In genomic region chr1:235367000-235367908, GRCh38 we compare ENCODE assay signal across 8 cellular contexts. TPM values are rescaled to one million over a fixed set of nuclear protein-coding genes. Genes with fewer than 3 reads are reported as not detected.
A peak's percentile ranks its signal among the peaks of the same experiment; 100 is the strongest.
DNase-seq lines count a peak whose midpoint lies in the region; ATAC-seq and TF ChIP-seq lines count a peak whose summit lies in the region.

Gene TBCE, plus strand, starts transcription at chr1:235367427. Its CDS starts 12,623 bp downstream, at chr1:235380050.

- DNase-seq in COLO668 (lab: John Stamatoyannopoulos, UW; ENCODE audit: unreplicated experiment) (peak; percentile 99), GM20000 (ENCODE audit: low spot score) (peak; percentile 94), HT-29 (ENCODE audit: low spot score) (peak; percentile 98), NOMO-1 treated with dmso at 0.1 percent for 144 hours (lab: John Stamatoyannopoulos, UW; ENCODE audit: unreplicated experiment) (peak; percentile 96), medulla oblongata (ENCODE audit: extremely low spot score) (peak; percentile 98)
- DNase-seq in activated CD8-positive, alpha-beta memory T cell treated with anti-CD3 and anti-CD28 coated beads for 48 hours (ENCODE audit: low read depth in 2 of 3, low spot score in 2 of 3), result peak; percentile 65 to 78 (median 67)
- peak; percentile 72 to 74 (median 73) for DNase-seq in effector memory CD8-positive, alpha-beta T cell
- DNase-seq in stimulated activated CD8-positive, alpha-beta memory T cell treated with anti-CD3 and anti-CD28 coated beads, Interleukin-12 subunit alpha, Interleukin-12 subunit beta, amount 100 ng/mL, for 1 hour (ENCODE audit: low read depth), result peak; percentile 71

- peaks cover 17 to 28% of the 10 kb centered on the region in 2 donors for H3K4me1 Mint-ChIP-seq in effector memory CD8-positive, alpha-beta T cell (ENCODE audit: low read depth in 2 of 2)

- no peaks in the 10 kb centered on the region for H3K9me3 Mint-ChIP-seq in effector memory CD8-positive, alpha-beta T cell

- H3K36me3 Mint-ChIP-seq in effector memory CD8-positive, alpha-beta T cell (ENCODE audit: insufficient read depth), result peaks cover 2% of the 10 kb centered on the region

- H3K27me3 Mint-ChIP-seq in effector memory CD8-positive, alpha-beta T cell, result no peaks in the 10 kb centered on the region

- peak within 1 kb of the TSS; percentile 94 for H3K27ac Mint-ChIP-seq in effector memory CD8-positive, alpha-beta T cell

- no peak for TF ChIP-seq CTCF in GM20000 (IDR thresholded peaks at IDR 0.05; ENCODE audit: extremely low read depth, missing control alignments)

- H3K4me3 Mint-ChIP-seq in effector memory CD8-positive, alpha-beta T cell, result peak within 1 kb of the TSS; percentile 99

- ATAC-seq in effector memory CD8-positive, alpha-beta T cell (replicated peaks), result peak; percentile 98

RNA-seq across cellular contexts. Expression of gene TBCE, which starts in this region (rescaled TPM):
- 12.8 and 13.9 TPM in 2 replicates for total RNA-seq in HT-29 (2014; rRNA removed; shearing (Covaris generic))

Comparison
In these comparisons a context has a peak if more than half of its experiments do, and no peak if none do; other contexts are left out.
1. Peak in every context shown above with its lines: DNase-seq and ATAC-seq.